21 cellular contexts compared by ENCODE assay signal in genomic region chr7:8015746-8016120, GRCh38. TPM values are rescaled to one million over a fixed set of nuclear protein-coding genes. Genes with fewer than 3 reads are reported as not detected.
DNase-seq lines count a peak whose midpoint lies in the region; ATAC-seq and TF ChIP-seq lines count a peak whose summit lies in the region.
"Had no signal": no experiment of that assay in that cellular context is flagged by ENCODE, and none has a peak within 500 bp of the region (broad histone marks: within the 10 kb centered on the region; RNA-seq: fewer than 3 reads in every experiment).

No MANE protein-coding gene starts in this region.

- H3K4me1 ChIP-seq in CD8-positive, alpha-beta memory T cell (ENCODE audit: insufficient read depth, low read length), result peaks cover 36% of the 10 kb centered on the region
- H3K4me1 ChIP-seq in neutrophil (ENCODE audit: control insufficient read depth in 1 of 2, insufficient read depth in 1 of 2, low read depth in 1 of 2, low read length in 1 of 2), result peaks cover 20 to 24% of the 10 kb centered on the region in 2 experiments

- no peaks in the 10 kb centered on the region for H3K36me3 ChIP-seq in CD8-positive, alpha-beta memory T cell (ENCODE audit: insufficient read depth, low read length)
- H3K36me3 ChIP-seq in neutrophil, result no peaks in the 10 kb centered on the region

- TF ChIP-seq CTCF in neutrophil (IDR thresholded peaks at IDR 0.05) (no peak), endothelial cell (IDR thresholded peaks at IDR 0.05; ENCODE audit: unreplicated experiment) (no peak)

- TF ChIP-seq POLR2A in erythroblast (IDR thresholded peaks at IDR 0.05; ENCODE audit: low read length), result no peak

- no peaks in the 10 kb centered on the region for H3K27me3 ChIP-seq in CD8-positive, alpha-beta memory T cell (ENCODE audit: insufficient read depth, low read length, poor library complexity, severe bottlenecking)
- H3K27me3 ChIP-seq in neutrophil, result no peaks in the 10 kb centered on the region

- CTCF ChIA-PET in activated CD4-positive, alpha-beta T cell treated with anti-CD3 and anti-CD28 coated beads for 36 hours (lab: Charles Lee), result interaction anchor here (1.3 kb wide), 1 partner anchor 46 kb away, joined by 4 read pairs; no protein-coding TSS in a partner anchor
- CTCF ChIA-PET in CD8-positive, alpha-beta memory T cell (lab: Charles Lee), result no interaction called here

- ATAC-seq in activated CD4-positive, alpha-beta T cell treated with anti-CD3 and anti-CD28 coated beads for 36 hours, result no peak
- ATAC-seq in GM18519 (IDR thresholded peaks at IDR 0.05; ENCODE audit: low FRiP score, unreplicated experiment), result no peak
- ATAC-seq: GM12878 had no signal

- H3K27ac ChIP-seq in CD8-positive, alpha-beta memory T cell (ENCODE audit: low read depth, low read length), result no peak overlapping the region
- peak overlapping the region; percentile 85 for H3K27ac ChIP-seq in neutrophil
- H3K27ac ChIP-seq: 22Rv1, C4-2B had no signal

- no peaks in the 10 kb centered on the region for H3K9me3 ChIP-seq in CD8-positive, alpha-beta memory T cell (ENCODE audit: low read length)
- no peaks in the 10 kb centered on the region for H3K9me3 ChIP-seq in neutrophil

- peak overlapping the region; percentile 63 for H3K27ac Mint-ChIP-seq in activated CD4-positive, alpha-beta T cell treated with anti-CD3 and anti-CD28 coated beads for 36 hours
- peak overlapping the region; percentile 64 to 91 (median 84) for H3K27ac Mint-ChIP-seq in CD8-positive, alpha-beta memory T cell
- H3K27ac Mint-ChIP-seq in activated naive CD8-positive, alpha-beta T cell treated with anti-CD3 and anti-CD28 coated beads for 36 hours, result peak overlapping the region; percentile 63
- no peak overlapping the region for H3K27ac Mint-ChIP-seq in endothelial cell (ENCODE audit: unreplicated experiment)

- no peak overlapping the region for H3K4me3 ChIP-seq in CD8-positive, alpha-beta memory T cell (ENCODE audit: low read length)
- no peak overlapping the region for H3K4me3 ChIP-seq in neutrophil (ENCODE audit: low read depth in 1 of 2, low read length in 1 of 2)
- H3K4me3 ChIP-seq: GM12878 had no signal

- H3K4me3 Mint-ChIP-seq in activated CD4-positive, alpha-beta T cell treated with anti-CD3 and anti-CD28 coated beads for 36 hours, result no peak overlapping the region
- H3K4me3 Mint-ChIP-seq in CD8-positive, alpha-beta memory T cell, result peak overlapping the region in 5 of 7 donors; percentile 15 to 55 (median 50)
- no peak overlapping the region for H3K4me3 Mint-ChIP-seq in activated naive CD8-positive, alpha-beta T cell treated with anti-CD3 and anti-CD28 coated beads for 36 hours
- no peak overlapping the region for H3K4me3 Mint-ChIP-seq in endothelial cell (ENCODE audit: unreplicated experiment)

- no peak for DNase-seq in activated CD4-positive, alpha-beta T cell treated with anti-CD3 and anti-CD28 coated beads for 36 hours
- no peak for DNase-seq in activated CD4-positive, alpha-beta T cell treated with anti-CD3 and anti-CD28 coated beads, Interleukin-2, amount 50 U/mL, for 48 hours
- DNase-seq in CD8-positive, alpha-beta memory T cell, result no peak
- DNase-seq in activated naive CD8-positive, alpha-beta T cell treated with anti-CD3 and anti-CD28 coated beads for 36 hours, result no peak
- no peak for DNase-seq in endothelial cell (ENCODE audit: low spot score)
- DNase-seq in erythroblast (lab: John Stamatoyannopoulos, UW), result no peak
- DNase-seq: AML-193, DMS153, GOT3, NCI-H1105, NCI-H1694, NCI-H2081 treated with DMSO at 0.1 percent for 48 hours, NCI-H510A, NCI-H774, OCI-M1, Right ventricle myocardium superior had no signal

- POLR2A ChIA-PET in activated CD4-positive, alpha-beta T cell treated with anti-CD3 and anti-CD28 coated beads for 36 hours (lab: Charles Lee), result interaction anchor here (1.0 kb wide), 1 partner anchor 46 kb away, joined by 3 read pairs; no protein-coding TSS in a partner anchor
- POLR2A ChIA-PET in CD8-positive, alpha-beta memory T cell (lab: Charles Lee), result no interaction called here

- peaks cover 6% of the 10 kb centered on the region for H3K36me3 Mint-ChIP-seq in activated CD4-positive, alpha-beta T cell treated with anti-CD3 and anti-CD28 coated beads for 36 hours (ENCODE audit: low read depth)
- H3K36me3 Mint-ChIP-seq in CD8-positive, alpha-beta memory T cell, result peaks cover 5 to 22% (median 8%) of the 10 kb centered on the region in 3 donors
- H3K36me3 Mint-ChIP-seq in activated naive CD8-positive, alpha-beta T cell treated with anti-CD3 and anti-CD28 coated beads for 36 hours, result peaks cover 14% of the 10 kb centered on the region
- H3K36me3 Mint-ChIP-seq in endothelial cell (ENCODE audit: low read depth, unreplicated experiment), result peaks cover 3% of the 10 kb centered on the region

- H3K4me1 Mint-ChIP-seq in activated CD4-positive, alpha-beta T cell treated with anti-CD3 and anti-CD28 coated beads for 36 hours, result peaks cover 46% of the 10 kb centered on the region
- peaks cover 57 to 72% (median 71%) of the 10 kb centered on the region in 3 donors for H3K4me1 Mint-ChIP-seq in CD8-positive, alpha-beta memory T cell
- peaks cover 38% of the 10 kb centered on the region for H3K4me1 Mint-ChIP-seq in activated naive CD8-positive, alpha-beta T cell treated with anti-CD3 and anti-CD28 coated beads for 36 hours
- no peaks in the 10 kb centered on the region for H3K4me1 Mint-ChIP-seq in endothelial cell (ENCODE audit: unreplicated experiment)

- intact Hi-C loops in activated CD4-positive, alpha-beta T cell treated with anti-CD3 and anti-CD28 coated beads for 36 hours (cut with DNase I, micrococcal nuclease), result loop anchor here (2.0 kb wide), 3 partner anchors 25 to 47 kb away; partner anchors contain the start of gene GLCCI1 (in 1 of the 2)

- H3K9me3 Mint-ChIP-seq in activated CD4-positive, alpha-beta T cell treated with anti-CD3 and anti-CD28 coated beads for 36 hours (ENCODE audit: low read depth), result no peaks in the 10 kb centered on the region
- H3K9me3 Mint-ChIP-seq in CD8-positive, alpha-beta memory T cell, result no peaks in the 10 kb centered on the region
- peaks cover 4% of the 10 kb centered on the region for H3K9me3 Mint-ChIP-seq in activated naive CD8-positive, alpha-beta T cell treated with anti-CD3 and anti-CD28 coated beads for 36 hours
- no peaks in the 10 kb centered on the region for H3K9me3 Mint-ChIP-seq in endothelial cell (ENCODE audit: unreplicated experiment)

- H3K27me3 Mint-ChIP-seq in activated CD4-positive, alpha-beta T cell treated with anti-CD3 and anti-CD28 coated beads for 36 hours, result no peaks in the 10 kb centered on the region
- no peaks in the 10 kb centered on the region for H3K27me3 Mint-ChIP-seq in CD8-positive, alpha-beta memory T cell
- H3K27me3 Mint-ChIP-seq in activated naive CD8-positive, alpha-beta T cell treated with anti-CD3 and anti-CD28 coated beads for 36 hours, result no peaks in the 10 kb centered on the region
- H3K27me3 Mint-ChIP-seq in endothelial cell (ENCODE audit: unreplicated experiment), result peaks cover 2% of the 10 kb centered on the region

RNA-seq across cellular contexts. Expression of gene GLCCI1, which starts 47.1 kb away (rescaled TPM):
- total RNA-seq in activated CD4-positive, alpha-beta T cell treated with anti-CD3 and anti-CD28 coated beads for 36 hours, result 10 to 100 TPM; 12.3 to 15.1 TPM
- total RNA-seq in CD8-positive, alpha-beta memory T cell, result 10 to 100 TPM in 1 of 2 experiments, 1 to 10 TPM in 1; 9.5 to 12.9 TPM
- polyA plus RNA-seq in CD8-positive, alpha-beta memory T cell, result 29.1 TPM
- total RNA-seq in activated naive CD8-positive, alpha-beta T cell treated with anti-CD3 and anti-CD28 coated beads for 36 hours, result 1 to 10 TPM; 6.9 to 9.0 TPM
- 13.8 TPM for total RNA-seq in endothelial cell (ENCODE audit: unreplicated experiment)

Comparison
In these comparisons a context has a peak if more than half of its experiments do, and no peak if none do; other contexts are left out.
1. H3K4me3 Mint-ChIP-seq: peak in CD8-positive, alpha-beta memory T cell (5 of 7); none in activated CD4-positive, alpha-beta T cell treated with anti-CD3 and anti-CD28 coated beads for 36 hours (single experiment), activated naive CD8-positive, alpha-beta T cell treated with anti-CD3 and anti-CD28 coated beads for 36 hours (single experiment) and endothelial cell (single experiment).